In the genomic region with DNA sequence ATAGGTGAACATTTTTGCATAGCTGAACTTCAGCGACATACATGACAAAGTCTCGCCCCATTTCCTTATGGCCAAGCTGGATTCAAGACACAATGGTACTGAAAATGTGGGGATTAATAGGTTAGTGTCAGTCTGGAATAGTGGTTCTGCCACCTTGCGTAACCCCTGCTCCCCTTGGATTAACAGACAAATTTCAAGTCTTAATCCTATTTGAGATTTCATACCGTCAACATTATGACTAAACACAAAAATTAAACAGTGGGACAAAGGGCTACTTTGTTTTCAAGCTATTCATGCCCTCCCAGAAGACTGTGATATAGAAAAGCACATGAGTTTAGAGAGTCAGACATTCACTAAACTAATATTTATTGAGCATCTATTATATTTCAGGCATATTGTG, we compare ENCODE assay signal across 24 cellular contexts.
"Had no signal": no experiment of that assay in that cellular context is flagged by ENCODE, and none has a peak within 500 bp of the region (broad histone marks: within the 10 kb centered on the region; RNA-seq: fewer than 3 reads in every experiment).

No MANE protein-coding gene starts in this region.

- H3K4me3 ChIP-seq: breast epithelium, gastroesophageal sphincter, heart right ventricle, lower lobe of right lung, skin epidermis, suprapubic skin had no signal

- H3K36me3 Mint-ChIP-seq: mesothelial cell of epicardium, naive B cell had no signal

- H3K27ac Mint-ChIP-seq: activated CD4-positive, alpha-beta T cell treated with anti-CD3 and anti-CD28 coated beads for 36 hours; activated T-cell treated with anti-CD3 and anti-CD28 coated beads, Interleukin-2, amount 50 U/mL, for 24 hours; mesothelial cell of epicardium; stimulated activated naive CD8-positive, alpha-beta T cell treated with anti-CD3 and anti-CD28 coated beads, Interleukin-15, Interleukin-2, amounts not matched to agents 100 ng/mL and 50 ng/mL, for 24 hours; T-helper 1 cell treated with Interleukin-12 subunit alpha and Interleukin-12 subunit beta and Interleukin-4 antibody, amounts not matched to agents 30 μg/mL and 1 μg/mL, for 36 hours; type B pancreatic cell had no signal

- H3K9me3 ChIP-seq: breast epithelium, gastroesophageal sphincter, heart right ventricle, lower lobe of right lung, neutrophil, suprapubic skin had no signal

- H3K4me3 Mint-ChIP-seq: activated CD4-positive, alpha-beta memory T cell treated with anti-CD3 and anti-CD28 coated beads for 36 hours; activated CD4-positive, alpha-beta T cell treated with anti-CD3 and anti-CD28 coated beads for 36 hours; activated CD8-positive, alpha-beta memory T cell treated with anti-CD3 and anti-CD28 coated beads, Interleukin-2, amount 10 ng/mL, durations not matched to agents 7 days and 5 days; activated naive CD8-positive, alpha-beta T cell; activated T-cell treated with anti-CD3 and anti-CD28 coated beads, Interleukin-2, amount 50 U/mL, for 24 hours; dendritic cell treated with granulocyte-macrophage colony-stimulating factor and Interleukin-4, amounts not matched to agents 40 ng/mL and 50 ng/mL, for 4 days; effector memory CD8-positive, alpha-beta T cell; mesothelial cell of epicardium; stimulated activated naive CD8-positive, alpha-beta T cell treated with anti-CD3 and anti-CD28 coated beads, Interleukin-15, Interleukin-2, amounts not matched to agents 100 ng/mL and 50 ng/mL, for 24 hours; T-helper 1 cell treated with Interleukin-12 subunit alpha and Interleukin-12 subunit beta and Interleukin-4 antibody, amounts not matched to agents 30 μg/mL and 1 μg/mL, for 36 hours; type B pancreatic cell had no signal

- H3K27me3 Mint-ChIP-seq: activated CD4-positive, alpha-beta memory T cell treated with anti-CD3 and anti-CD28 coated beads for 36 hours; activated CD4-positive, alpha-beta T cell treated with anti-CD3 and anti-CD28 coated beads for 36 hours; activated CD8-positive, alpha-beta memory T cell treated with anti-CD3 and anti-CD28 coated beads, Interleukin-2, amount 10 ng/mL, durations not matched to agents 7 days and 5 days; activated naive CD8-positive, alpha-beta T cell; activated T-cell treated with anti-CD3 and anti-CD28 coated beads, Interleukin-2, amount 50 U/mL, for 24 hours; dendritic cell treated with granulocyte-macrophage colony-stimulating factor and Interleukin-4, amounts not matched to agents 40 ng/mL and 50 ng/mL, for 4 days; effector memory CD8-positive, alpha-beta T cell; naive B cell; stimulated activated naive CD8-positive, alpha-beta T cell treated with anti-CD3 and anti-CD28 coated beads, Interleukin-15, Interleukin-2, amounts not matched to agents 100 ng/mL and 50 ng/mL, for 24 hours; type B pancreatic cell had no signal

- H3K9me3 Mint-ChIP-seq: activated CD4-positive, alpha-beta memory T cell treated with anti-CD3 and anti-CD28 coated beads for 36 hours; dendritic cell treated with granulocyte-macrophage colony-stimulating factor and Interleukin-4, amounts not matched to agents 40 ng/mL and 50 ng/mL, for 4 days; effector memory CD8-positive, alpha-beta T cell; mesothelial cell of epicardium; stimulated activated naive CD8-positive, alpha-beta T cell treated with anti-CD3 and anti-CD28 coated beads, Interleukin-15, Interleukin-2, amounts not matched to agents 100 ng/mL and 50 ng/mL, for 24 hours; type B pancreatic cell had no signal

- H3K27ac ChIP-seq: breast epithelium, gastroesophageal sphincter, lower lobe of right lung, neutrophil, suprapubic skin had no signal

- ATAC-seq: activated CD4-positive, alpha-beta T cell treated with anti-CD3 and anti-CD28 coated beads for 36 hours; activated CD8-positive, alpha-beta memory T cell treated with anti-CD3 and anti-CD28 coated beads, Interleukin-2, amount 10 ng/mL, durations not matched to agents 7 days and 5 days; effector memory CD8-positive, alpha-beta T cell; gastroesophageal sphincter; heart right ventricle; left colon; lower lobe of right lung had no signal

- H3K27me3 ChIP-seq: breast epithelium, gastroesophageal sphincter, heart right ventricle, neutrophil, suprapubic skin had no signal

- DNase-seq: activated CD4-positive, alpha-beta memory T cell treated with anti-CD3 and anti-CD28 coated beads for 36 hours; activated CD4-positive, alpha-beta T cell treated with anti-CD3 and anti-CD28 coated beads for 36 hours; activated CD8-positive, alpha-beta memory T cell treated with anti-CD3 and anti-CD28 coated beads, Interleukin-2, amount 10 ng/mL, durations not matched to agents 7 days and 5 days; activated gamma-delta T cell treated with Interleukin-2 at 50 U/mL for 16 hours; activated T-cell treated with anti-CD3 and anti-CD28 coated beads, Interleukin-2, amount 50 U/mL, for 24 hours; aorta; effector memory CD8-positive, alpha-beta T cell; heart right ventricle; left colon; lower lobe of right lung; naive B cell; stimulated activated CD4-positive, alpha-beta T cell treated with anti-CD3 and anti-CD28 coated beads, Interleukin-15, amount 100 ng/mL, for 24 hours; stimulated activated CD4-positive, alpha-beta T cell treated with anti-CD3 and anti-CD28 coated beads, Interleukin-4, amount 100 ng/mL, for 1 hour had no signal

- H3K36me3 ChIP-seq: breast epithelium, gastroesophageal sphincter, neutrophil, suprapubic skin had no signal

- H3K4me1 ChIP-seq: breast epithelium had no signal
